23 cellular contexts compared by ENCODE assay signal in the genomic region with DNA sequence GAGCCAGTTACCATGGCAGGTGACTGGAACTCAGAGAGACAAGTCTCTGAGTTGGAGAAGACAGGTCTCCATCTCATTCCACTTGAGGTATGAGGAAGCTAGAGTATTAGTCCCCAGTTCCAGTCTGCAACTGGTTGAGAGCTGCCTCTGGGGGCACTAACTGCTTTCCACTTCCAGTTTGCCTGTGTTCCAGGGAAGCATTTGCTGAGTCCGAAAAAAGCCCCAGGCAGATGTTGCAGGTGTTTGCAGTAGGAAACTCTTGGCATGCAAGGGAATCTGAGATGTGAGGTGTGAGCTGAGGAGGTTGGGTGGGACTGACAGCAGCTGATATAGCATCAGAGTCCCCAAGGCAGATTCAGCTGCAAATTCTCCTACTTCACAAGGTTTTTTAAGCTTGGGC.
DNase-seq lines count a peak whose midpoint lies in the region; ATAC-seq, FAIRE-seq and TF ChIP-seq lines count a peak whose summit lies in the region.
"Had no signal": no experiment of that assay in that cellular context is flagged by ENCODE, and none has a peak within 500 bp of the region (broad histone marks: within the 10 kb centered on the region; RNA-seq: fewer than 3 reads in every experiment).

No MANE protein-coding gene starts in this region.

- no peaks in the 10 kb centered on the region for H3K36me3 ChIP-seq in bronchial epithelial cell (ENCODE audit: control insufficient read depth, insufficient read depth, low read length)
- H3K36me3 ChIP-seq: BLaER1 treated with 17β-estradiol and CSF1 and Interleukin-3, amounts not matched to agents 10 nM and 100 nM; Peyer's patch had no signal

- no peak overlapping the region for H3K4me3 Mint-ChIP-seq in natural killer cell treated with Interleukin-12 subunit alpha and Interleukin-12 subunit beta and Interleukin-15 and Interleukin-18, amount 100 ng/mL, for 72 hours
- H3K4me3 Mint-ChIP-seq: CD4-positive, alpha-beta memory T cell; HFFc6; T-cell had no signal

- no peak for ATAC-seq in natural killer cell treated with Interleukin-12 subunit alpha and Interleukin-12 subunit beta and Interleukin-15 and Interleukin-18, amount 100 ng/mL, for 72 hours
- ATAC-seq: GM12878, T-cell had no signal

- H3K4me3 ChIP-seq in bronchial epithelial cell (ENCODE audit: low read depth, low read length), result no peak overlapping the region
- H3K4me3 ChIP-seq: BLaER1 treated with 17β-estradiol and CSF1 and Interleukin-3, amounts not matched to agents 10 nM and 100 nM; GM12878; Peyer's patch had no signal

- no peak for TF ChIP-seq CTCF in bronchial epithelial cell (IDR thresholded peaks at IDR 0.05; ENCODE audit: insufficient read depth, low read length, severe bottlenecking)

- H3K27me3 ChIP-seq in bronchial epithelial cell (ENCODE audit: control insufficient read depth, insufficient read depth, low read length), result no peaks in the 10 kb centered on the region
- H3K27me3 ChIP-seq: Peyer's patch had no signal

- no peaks in the 10 kb centered on the region for H3K4me1 Mint-ChIP-seq in natural killer cell treated with Interleukin-12 subunit alpha and Interleukin-12 subunit beta and Interleukin-15 and Interleukin-18, amount 100 ng/mL, for 72 hours (ENCODE audit: low read depth in 2 of 2)
- H3K4me1 Mint-ChIP-seq: CD4-positive, alpha-beta memory T cell; T-cell had no signal

- H3K36me3 Mint-ChIP-seq in natural killer cell treated with Interleukin-12 subunit alpha and Interleukin-12 subunit beta and Interleukin-15 and Interleukin-18, amount 100 ng/mL, for 72 hours, result no peaks in the 10 kb centered on the region
- H3K36me3 Mint-ChIP-seq: CD4-positive, alpha-beta memory T cell; T-cell had no signal

- no peak overlapping the region for H3K27ac Mint-ChIP-seq in natural killer cell treated with Interleukin-12 subunit alpha and Interleukin-12 subunit beta and Interleukin-15 and Interleukin-18, amount 100 ng/mL, for 72 hours
- H3K27ac Mint-ChIP-seq: HFFc6 had no signal

- DNase-seq in DMS53 (lab: John Stamatoyannopoulos, UW), result peak; percentile 15
- DNase-seq in DMS53 treated with DMSO at 0.1 percent for 48 hours (lab: John Stamatoyannopoulos, UW; ENCODE audit: unreplicated experiment), result no peak
- no peak for DNase-seq in bronchial epithelial cell (ENCODE audit: low read depth)
- DNase-seq in islet precursor cell, result peak; percentile 66
- DNase-seq in OCI-M1 (lab: John Stamatoyannopoulos, UW), result no peak
- no peak for DNase-seq in natural killer cell treated with Interleukin-12 subunit alpha and Interleukin-12 subunit beta and Interleukin-15 and Interleukin-18, amount 100 ng/mL, for 72 hours (ENCODE audit: low spot score)
- DNase-seq in DMS79 (lab: John Stamatoyannopoulos, UW), result no peak
- DNase-seq: 8988T; CD4-positive, alpha-beta memory T cell; HFFc6; KG1; NCI-H1092; NCI-H1436; NCI-H1930; NCI-H2171; NCI-H345; NCI-H774; NK-92 treated with Interleukin-12 subunit alpha and Interleukin-12 subunit beta, amount 100 ng/mL, for 24 hours; Peyer's patch; T-cell had no signal

- H3K9me3 Mint-ChIP-seq in natural killer cell treated with Interleukin-12 subunit alpha and Interleukin-12 subunit beta and Interleukin-15 and Interleukin-18, amount 100 ng/mL, for 72 hours, result peaks cover 3% of the 10 kb centered on the region
- H3K9me3 Mint-ChIP-seq: HFFc6 had no signal

- FAIRE-seq in bronchial epithelial cell (lab: Jason Lieb, UNC), result peak; percentile 28
- FAIRE-seq: GM12878, H54 had no signal

- peaks cover 0 to 9% of the 10 kb centered on the region in 2 donors for H3K27me3 Mint-ChIP-seq in natural killer cell treated with Interleukin-12 subunit alpha and Interleukin-12 subunit beta and Interleukin-15 and Interleukin-18, amount 100 ng/mL, for 72 hours
- H3K27me3 Mint-ChIP-seq: CD4-positive, alpha-beta memory T cell; T-cell had no signal

Comparison
In these comparisons a context has a peak if more than half of its experiments do, and no peak if none do; other contexts are left out.
1. DNase-seq: peak in DMS53 (single experiment) and islet precursor cell (single experiment); none in DMS53 treated with DMSO at 0.1 percent for 48 hours (single experiment), bronchial epithelial cell (single experiment), OCI-M1 (single experiment), natural killer cell treated with Interleukin-12 subunit alpha and Interleukin-12 subunit beta and Interleukin-15 and Interleukin-18, amount 100 ng/mL, for 72 hours (single experiment) and DMS79 (single experiment).